ENCODE assay signal across 9 cellular contexts in genomic region chr7:49773082-49773938, GRCh38. TPM values are rescaled to one million over a fixed set of nuclear protein-coding genes. Genes with fewer than 3 reads are reported as not detected.
A peak's percentile ranks its signal among the peaks of the same experiment; 100 is the strongest.
DNase-seq lines count a peak whose midpoint lies in the region; ATAC-seq, FAIRE-seq and TF ChIP-seq lines count a peak whose summit lies in the region.
"Had no signal": no experiment of that assay in that cellular context is flagged by ENCODE, and none has a peak within 500 bp of the region (broad histone marks: within the 10 kb centered on the region; RNA-seq: fewer than 3 reads in every experiment).

Gene VWC2, plus strand, starts transcription at chr7:49773638. Its CDS starts 1,798 bp downstream, at chr7:49775436.

- H4K8ac ChIP-seq in H1 (ENCODE audit: extremely low read depth, insufficient read depth, low read length): peak within 1 kb of the TSS; percentile 15; the same call in 1 of the 2 replicates

- H3K4me1 Mint-ChIP-seq in natural killer cell treated with Interleukin-12 subunit alpha and Interleukin-12 subunit beta and Interleukin-15 and Interleukin-18, amount 100 ng/mL, for 72 hours (ENCODE audit: low read depth in 2 of 2): peaks cover 4 to 5% of the 10 kb centered on the region in 2 donors
- H3K4me1 Mint-ChIP-seq in natural killer cell: peaks cover 4% of the 10 kb centered on the region in 2 donors
- H3K4me1 Mint-ChIP-seq in naive thymus-derived CD4-positive, alpha-beta T cell: peaks cover 3 to 14% (median 10%) of the 10 kb centered on the region in 7 donors

- H2AFZ ChIP-seq in H1 (ENCODE audit: low read length): peak within 1 kb of the TSS; percentile 41; the same call in 1 of the 2 replicates

- H3K9me3 ChIP-seq in H1 (ENCODE audit: insufficient read depth in 2 of 2, low read depth in 1 of 2, low read length in 1 of 2): no peaks in the 10 kb centered on the region
- no peaks in the 10 kb centered on the region for H3K9me3 ChIP-seq in naive thymus-derived CD4-positive, alpha-beta T cell (ENCODE audit: control insufficient read depth in 2 of 3, low read length in 3 of 3)

- H2AK5ac ChIP-seq in H1 (ENCODE audit: low read depth, low read length): no peak within 1 kb of the TSS

- peaks cover 36% of the 10 kb centered on the region in 2 donors for H3K27me3 Mint-ChIP-seq in natural killer cell treated with Interleukin-12 subunit alpha and Interleukin-12 subunit beta and Interleukin-15 and Interleukin-18, amount 100 ng/mL, for 72 hours
- peaks cover 36 to 40% of the 10 kb centered on the region in 2 donors for H3K27me3 Mint-ChIP-seq in natural killer cell (ENCODE audit: low read depth in 2 of 2)
- H3K27me3 Mint-ChIP-seq in naive thymus-derived CD4-positive, alpha-beta T cell: peaks cover 48 to 75% (median 66%) of the 10 kb centered on the region in 5 donors

- no peak within 1 kb of the TSS for H3K9ac ChIP-seq in H1 (replicated peaks in 1 of 4; ENCODE audit: extremely low read depth in 1 of 4, low read depth in 3 of 4, low read length in 3 of 4)

- H3K4me3 Mint-ChIP-seq in natural killer cell treated with Interleukin-12 subunit alpha and Interleukin-12 subunit beta and Interleukin-15 and Interleukin-18, amount 100 ng/mL, for 72 hours: peak within 1 kb of the TSS; percentile 13
- H3K4me3 Mint-ChIP-seq in natural killer cell: no peak within 1 kb of the TSS
- peak within 1 kb of the TSS in 9 of 10 donors; percentile 12 to 76 (median 44) for H3K4me3 Mint-ChIP-seq in naive thymus-derived CD4-positive, alpha-beta T cell

- TF ChIP-seq CTCF in natural killer cell (IDR thresholded peaks at IDR 0.05) (no peak), H1 (IDR thresholded peaks at IDR 0.05; ENCODE audit: control extremely low read depth in 1 of 3, insufficient read depth in 1 of 3, low read depth in 1 of 3, low read length in 3 of 3) (no peak)

- peaks cover 0 to 3% (median 1%) of the 10 kb centered on the region in 4 experiments; a peak in 2 of 7 replicates for H3K4me1 ChIP-seq in H1 (replicated peaks in 1 of 4; ENCODE audit: control insufficient read depth in 3 of 4, insufficient read depth in 4 of 4, low read length in 3 of 4)
- H3K4me1 ChIP-seq in naive thymus-derived CD4-positive, alpha-beta T cell (ENCODE audit: control insufficient read depth in 2 of 2, insufficient read depth in 2 of 2, low read length in 2 of 2): no peaks in the 10 kb centered on the region

- H4K20me1 ChIP-seq in H1 (replicated peaks in 1 of 2; ENCODE audit: control insufficient read depth in 1 of 2, insufficient read depth in 2 of 2, low read length in 2 of 2): no peaks in the 10 kb centered on the region

- no peak within 1 kb of the TSS for H3K27ac ChIP-seq in H1 (ENCODE audit: low read depth, low read length)
- H3K27ac ChIP-seq in naive thymus-derived CD4-positive, alpha-beta T cell (ENCODE audit: low read depth, low read length): no peak within 1 kb of the TSS

- H3K27me3 ChIP-seq in H1 (replicated peaks in 1 of 4; ENCODE audit: control insufficient read depth in 3 of 4, extremely low read depth in 1 of 4, insufficient read depth in 3 of 4, low read length in 3 of 4): peaks cover 28 to 64% (median 58%) of the 10 kb centered on the region in 4 experiments
- no peaks in the 10 kb centered on the region for H3K27me3 ChIP-seq in naive thymus-derived CD4-positive, alpha-beta T cell (ENCODE audit: control insufficient read depth in 2 of 2, insufficient read depth in 2 of 2, low read length in 2 of 2)

- no peak within 1 kb of the TSS for H2BK12ac ChIP-seq in H1 (ENCODE audit: low read depth, low read length)

- WGBS in H1 (ENCODE audit: extremely low coverage in 1 of 2, insufficient coverage in 1 of 2, insufficient read length in 1 of 2, insufficient replicate concordance in 2 of 2, low coverage in 1 of 2, low lambda C conversion rate in 2 of 2, missing lambda C conversion rate in 1 of 2), 2 experiments: 8% methylated on average over 47 of the region's 83 CpGs; no CpG with 5 or more reads in 1 of the 2 experiments

- H2BK5ac ChIP-seq in H1 (ENCODE audit: low read depth, low read length): no peak within 1 kb of the TSS

- H3K9me3 Mint-ChIP-seq in natural killer cell treated with Interleukin-12 subunit alpha and Interleukin-12 subunit beta and Interleukin-15 and Interleukin-18, amount 100 ng/mL, for 72 hours: no peaks in the 10 kb centered on the region
- peaks cover 0 to 4% of the 10 kb centered on the region in 2 donors for H3K9me3 Mint-ChIP-seq in natural killer cell
- peaks cover 0 to 6% (median 0%) of the 10 kb centered on the region in 11 donors for H3K9me3 Mint-ChIP-seq in naive thymus-derived CD4-positive, alpha-beta T cell

- TF ChIP-seq RAD21 in H1 (IDR thresholded peaks at IDR 0.05 in 1 of 2, conservative IDR thresholded peaks at IDR 0.05 in 1 of 2; ENCODE audit: low read depth in 2 of 2, low read length in 2 of 2): no peak

- no peaks in the 10 kb centered on the region for H3K36me3 ChIP-seq in H1 (ENCODE audit: control insufficient read depth in 2 of 4, insufficient read depth in 4 of 4, low read length in 3 of 4)
- no peaks in the 10 kb centered on the region for H3K36me3 ChIP-seq in naive thymus-derived CD4-positive, alpha-beta T cell (ENCODE audit: control insufficient read depth in 2 of 3, insufficient read depth in 3 of 3, low read length in 3 of 3)

- no peak within 1 kb of the TSS; the same call in 1 of the 2 replicates for H3K18ac ChIP-seq in H1 (ENCODE audit: extremely low read depth, low read length)

- no peak within 1 kb of the TSS for H2BK20ac ChIP-seq in H1 (ENCODE audit: low read length)

- CTCF ChIA-PET in H1 (lab: Charles Lee; ENCODE audit: partially characterized antibody): interaction anchor here (0.9 to 1.6 kb wide), 4 partner anchors 8 to 135 kb away, joined by 3 to 4 read pairs (median 4); no protein-coding TSS in a partner anchor
- CTCF ChIA-PET in naive thymus-derived CD4-positive, alpha-beta T cell (lab: Charles Lee): no interaction called here

- H4K5ac ChIP-seq in H1 (ENCODE audit: insufficient read length, low read depth, low read length): no peak within 1 kb of the TSS

- H3K23ac ChIP-seq in H1 (ENCODE audit: insufficient read length): no peak within 1 kb of the TSS

- DNase-seq in natural killer cell treated with Interleukin-12 subunit alpha and Interleukin-12 subunit beta and Interleukin-15 and Interleukin-18, amount 100 ng/mL, for 72 hours (ENCODE audit: low spot score): no peak
- DNase-seq in natural killer cell (no peak), H1 (ENCODE audit: low read depth in 1 of 2, low spot score in 2 of 2) (peak in 1 of 2 experiments; percentile 72), Kasumi-1 (lab: John Stamatoyannopoulos, UW) (no peak), NCI-H1048 (lab: John Stamatoyannopoulos, UW) (no peak)
- DNase-seq in naive thymus-derived CD4-positive, alpha-beta T cell: no peak
- no peak for DNase-seq in activated effector memory CD4-positive, alpha-beta T cell treated with anti-CD3 and anti-CD28 coated beads, Interleukin-2, amount 50 U/mL, for 16 hours
- DNase-seq: activated effector memory CD4-positive, alpha-beta T cell treated with Interleukin-2 at 50 U/mL for 16 hours had no signal

- POLR2A ChIA-PET in H1 (lab: Charles Lee; ENCODE audit: partially characterized antibody): no interaction called here
- POLR2A ChIA-PET in naive thymus-derived CD4-positive, alpha-beta T cell (lab: Charles Lee): no interaction called here

- no peak for ATAC-seq in natural killer cell treated with Interleukin-12 subunit alpha and Interleukin-12 subunit beta and Interleukin-15 and Interleukin-18, amount 100 ng/mL, for 72 hours
- ATAC-seq in natural killer cell: no peak
- no peak for ATAC-seq in naive thymus-derived CD4-positive, alpha-beta T cell
- ATAC-seq in GM18502 (IDR thresholded peaks at IDR 0.05; ENCODE audit: poor library complexity, unreplicated experiment): no peak

- no peak within 1 kb of the TSS for H3K14ac ChIP-seq in H1 (ENCODE audit: insufficient read length)

- peaks cover 26% of the 10 kb centered on the region; the same call in 1 of the 2 replicates for H3K23me2 ChIP-seq in H1 (ENCODE audit: low read depth, low read length)

- H3K27ac Mint-ChIP-seq in natural killer cell treated with Interleukin-12 subunit alpha and Interleukin-12 subunit beta and Interleukin-15 and Interleukin-18, amount 100 ng/mL, for 72 hours: no peak within 1 kb of the TSS
- H3K27ac Mint-ChIP-seq in natural killer cell: no peak within 1 kb of the TSS
- peak within 1 kb of the TSS in 1 of 9 donors; percentile 55 for H3K27ac Mint-ChIP-seq in naive thymus-derived CD4-positive, alpha-beta T cell

- no peak within 1 kb of the TSS for H3K56ac ChIP-seq in H1 (replicated peaks; ENCODE audit: insufficient read length, low read depth, low read length)

- no peak for FAIRE-seq in H1 (lab: Jason Lieb, UNC)

- peaks cover 7% of the 10 kb centered on the region for H3K36me3 Mint-ChIP-seq in natural killer cell treated with Interleukin-12 subunit alpha and Interleukin-12 subunit beta and Interleukin-15 and Interleukin-18, amount 100 ng/mL, for 72 hours
- peaks cover 8% of the 10 kb centered on the region for H3K36me3 Mint-ChIP-seq in natural killer cell
- peaks cover 0 to 6% (median 3%) of the 10 kb centered on the region in 5 donors for H3K36me3 Mint-ChIP-seq in naive thymus-derived CD4-positive, alpha-beta T cell

- H2BK120ac ChIP-seq in H1 (replicated peaks; ENCODE audit: low read depth, low read length): no peak within 1 kb of the TSS

- intact Hi-C loops in natural killer cell (cut with micrococcal nuclease): no loop called here
- intact Hi-C loops in naive thymus-derived CD4-positive, alpha-beta T cell (cut with micrococcal nuclease): no loop called here

- no peaks in the 10 kb centered on the region for H3K79me2 ChIP-seq in H1 (ENCODE audit: control insufficient read depth in 1 of 2, insufficient read depth in 2 of 2, low read length in 2 of 2)

- H3K4me2 ChIP-seq in H1 (ENCODE audit: insufficient read depth in 1 of 2, low read depth in 2 of 2, low read length in 2 of 2): peak within 1 kb of the TSS; percentile 82 to 99

- H4K91ac ChIP-seq in H1 (replicated peaks; ENCODE audit: insufficient read length, low read length): no peak within 1 kb of the TSS

- no peak within 1 kb of the TSS for H3K4ac ChIP-seq in H1 (replicated peaks; ENCODE audit: insufficient read length, low read depth, low read length)

- H3K79me1 ChIP-seq in H1 (ENCODE audit: low read depth, low read length): no peaks in the 10 kb centered on the region

- TF ChIP-seq EP300 in H1 (IDR thresholded peaks at IDR 0.05; ENCODE audit: borderline replicate concordance in 1 of 2, low read depth in 2 of 2, low read length in 2 of 2): no peak

- no peak within 1 kb of the TSS for H2BK15ac ChIP-seq in H1 (ENCODE audit: low read length)

- TF ChIP-seq POLR2A in H1 (IDR thresholded peaks at IDR 0.05; ENCODE audit: control extremely low read depth in 1 of 2, low read depth in 2 of 2, low read length in 2 of 2): no peak

- peak within 1 kb of the TSS; percentile 27 to 73 (median 52) for H3K4me3 ChIP-seq in H1 (ENCODE audit: extremely low read depth in 1 of 4, insufficient read depth in 2 of 4, low read depth in 3 of 4, low read length in 4 of 4)
- H3K4me3 ChIP-seq in naive thymus-derived CD4-positive, alpha-beta T cell (ENCODE audit: low read length): no peak within 1 kb of the TSS

RNA-seq across cellular contexts. Expression of gene VWC2, which starts in this region (rescaled TPM):
- total RNA-seq in natural killer cell treated with Interleukin-12 subunit alpha and Interleukin-12 subunit beta and Interleukin-15 and Interleukin-18, amount 100 ng/mL, for 72 hours: not detected
- not detected for total RNA-seq in natural killer cell
- 0.30 and 0.31 TPM in 2 replicates for total RNA-seq in H1 (2021; fragmentation: NEBNext Ultra II Directional; extraction: Animal tissue kit (Norgen Biotek cat#: 25700))
- polyA plus RNA-seq in H1 (2011; rRNA removed): 0.13 and 0.24 TPM in 2 replicates
- 0.18 TPM for polyA plus RNA-seq in H1 (2011; cell fraction: cytosol; rRNA removed)
- polyA plus RNA-seq in H1 (2011; cell fraction: nucleus; rRNA removed): 0.29 TPM
- polyA plus RNA-seq in H1 (2012, experiment 1 of 2): 0.12 to 0.29 TPM (median 0.22 TPM) in 4 replicates
- polyA plus RNA-seq in H1 (2012, experiment 2 of 2): 0.09 TPM
- 0.53 TPM for polyA plus RNA-seq in H1 (2013, experiment 1 of 2)
- 0.46 TPM for polyA plus RNA-seq in H1 (2013, experiment 2 of 2)
- polyA minus RNA-seq in H1 (2011; rRNA and poly(A)+ RNA removed): 0.09 and 0.39 TPM in 2 replicates
- polyA minus RNA-seq in H1 (2011; cell fraction: cytosol; rRNA and poly(A)+ RNA removed): not detected
- 0.60 TPM for polyA minus RNA-seq in H1 (2011; cell fraction: nucleus; rRNA and poly(A)+ RNA removed)
- total RNA-seq in naive thymus-derived CD4-positive, alpha-beta T cell: not detected
- polyA plus RNA-seq in naive thymus-derived CD4-positive, alpha-beta T cell: not detected
